ENCODE assay signal across 14 cellular contexts in the genomic region with DNA sequence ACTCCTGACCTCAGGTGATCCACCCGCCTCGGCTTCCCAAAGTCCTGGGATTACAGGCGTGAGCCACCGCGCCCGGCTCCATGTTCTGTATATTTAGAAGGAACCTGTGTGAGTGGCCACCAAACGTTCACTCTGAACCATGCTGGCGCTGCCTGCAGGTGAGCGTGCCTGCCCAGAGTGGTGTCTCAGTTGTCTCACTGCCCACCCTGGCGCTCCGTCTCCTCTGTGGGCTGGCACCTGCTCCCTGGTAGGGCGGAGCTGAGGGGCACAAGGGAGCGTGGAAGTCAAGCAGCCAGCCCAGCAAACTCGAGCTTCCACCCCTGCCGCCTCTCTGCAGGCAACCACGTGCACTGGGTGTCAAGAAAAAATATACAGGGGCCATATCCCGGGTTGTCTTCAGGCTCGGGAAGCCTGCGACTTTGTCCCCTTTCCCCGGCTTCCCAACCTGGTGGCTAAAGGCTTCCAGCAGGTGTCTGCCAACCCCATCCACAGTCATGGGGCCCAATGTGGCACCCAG. TPM values are rescaled to one million over a fixed set of nuclear protein-coding genes. Genes with fewer than 3 reads are reported as not detected.
DNase-seq lines count a peak whose midpoint lies in the region; ATAC-seq and TF ChIP-seq lines count a peak whose summit lies in the region.
"Had no signal": no experiment of that assay in that cellular context is flagged by ENCODE, and none has a peak within 500 bp of the region (broad histone marks: within the 10 kb centered on the region; RNA-seq: fewer than 3 reads in every experiment).

No MANE protein-coding gene starts in this region.

- TF ChIP-seq POLR2A in heart left ventricle (IDR thresholded peaks at IDR 0.05) (peak in 1 of 2 donors; percentile 17), gastroesophageal sphincter (IDR thresholded peaks at IDR 0.05) (no peak), prostate gland (IDR thresholded peaks at IDR 0.05) (no peak)

- H3K4me3 ChIP-seq in heart left ventricle (no peak overlapping the region), gastroesophageal sphincter (no peak overlapping the region), prostate gland (no peak overlapping the region), aorta (ENCODE audit: low read length in 2 of 2) (no peak overlapping the region)

- H3K27me3 ChIP-seq in heart left ventricle: no peaks in the 10 kb centered on the region
- no peaks in the 10 kb centered on the region for H3K27me3 ChIP-seq in gastroesophageal sphincter
- H3K27me3 ChIP-seq in prostate gland (replicated peaks; ENCODE audit: insufficient read depth): no peaks in the 10 kb centered on the region
- H3K27me3 ChIP-seq in aorta (ENCODE audit: control insufficient read depth in 1 of 2, insufficient read depth in 2 of 2, low read length in 1 of 2): no peaks in the 10 kb centered on the region

- intact Hi-C loops in heart left ventricle (cut with DNase I) (loop anchor here (5.0 to 10.0 kb wide), 5 partner anchors 77 to 142 kb away; a partner anchor contains a TSS), Right ventricle myocardium inferior (cut with DNase I) (loop anchor here (5.0 kb wide), 1 partner anchor 142 kb away; no protein-coding TSS in a partner anchor), prostate gland (cut with DNase I) (loop anchor here (2.0 to 5.0 kb wide), 3 partner anchors 77 to 136 kb away; a partner anchor contains a TSS), aorta (cut with DNase I) (loop anchor here (2.0 to 5.0 kb wide), 2 partner anchors 78 to 97 kb away; a partner anchor contains a TSS)

- 69 to 81% (median 76%) methylated on average over 15 to 20 of the region's 20 CpGs for WGBS in heart left ventricle, 4 donors
- 67% methylated on average over 3 of the region's 20 CpGs; no CpG with 5 or more reads in 1 of the 2 donors for WGBS in gastroesophageal sphincter (ENCODE audit: low coverage in 1 of 2), 2 donors
- WGBS in prostate gland: 54% methylated on average over 20 of the region's 20 CpGs
- WGBS in aorta, 2 donors: 56 to 63% methylated on average over 18 to 20 of the region's 20 CpGs

- ATAC-seq in heart left ventricle: no peak
- ATAC-seq in Right ventricle myocardium inferior: no peak
- no peak for ATAC-seq in gastroesophageal sphincter
- no peak for ATAC-seq in aorta (ENCODE audit: low FRiP score)
- no peak for ATAC-seq in GM19455 (IDR thresholded peaks at IDR 0.05; ENCODE audit: unreplicated experiment)

- H3K4me1 ChIP-seq in heart left ventricle: peaks cover 9 to 88% (median 81%) of the 10 kb centered on the region in 12 donors
- H3K4me1 ChIP-seq in gastroesophageal sphincter: peaks cover 0 to 77% (median 51%) of the 10 kb centered on the region in 3 donors
- peaks cover 17% of the 10 kb centered on the region for H3K4me1 ChIP-seq in prostate gland (replicated peaks)
- H3K4me1 ChIP-seq in aorta (ENCODE audit: control insufficient read depth in 1 of 2, insufficient read depth in 2 of 2, low read length in 2 of 2): no peaks in the 10 kb centered on the region

- H3K36me3 ChIP-seq in heart left ventricle (peaks cover 0 to 19% (median 0%) of the 10 kb centered on the region in 9 donors), gastroesophageal sphincter (peaks cover 0 to 12% of the 10 kb centered on the region in 2 donors), prostate gland (no peaks in the 10 kb centered on the region), aorta (ENCODE audit: control insufficient read depth in 1 of 2, insufficient read depth in 2 of 2, low read length in 1 of 2) (no peaks in the 10 kb centered on the region)

- no peak for TF ChIP-seq EP300 in gastroesophageal sphincter (IDR thresholded peaks at IDR 0.05)

- H3K27ac ChIP-seq in heart left ventricle (peak overlapping the region; percentile 80 to 98 (median 94)), gastroesophageal sphincter (peak overlapping the region; percentile 87 to 95 (median 92)), prostate gland (peak overlapping the region; percentile 82), aorta (ENCODE audit: low read depth in 1 of 2, low read length in 2 of 2) (peak overlapping the region; percentile 58 to 98)

- H3K9me3 ChIP-seq in heart left ventricle: no peaks in the 10 kb centered on the region
- H3K9me3 ChIP-seq in gastroesophageal sphincter: no peaks in the 10 kb centered on the region
- H3K9me3 ChIP-seq in prostate gland: no peaks in the 10 kb centered on the region
- H3K9me3 ChIP-seq in aorta (ENCODE audit: control insufficient read depth, low read length): no peaks in the 10 kb centered on the region

- no peak for TF ChIP-seq CTCF in heart left ventricle (IDR thresholded peaks at IDR 0.05)
- no peak for TF ChIP-seq CTCF in gastroesophageal sphincter (IDR thresholded peaks at IDR 0.05)
- no peak for TF ChIP-seq CTCF in prostate gland (IDR thresholded peaks at IDR 0.05)

- DNase-seq in heart left ventricle (no peak), Right ventricle myocardium inferior (ENCODE audit: missing footprints) (no peak), prostate gland (ENCODE audit: low spot score) (no peak), aorta (no peak), mucosa of gallbladder (ENCODE audit: low spot score) (no peak)
- DNase-seq in activated naive CD4-positive, alpha-beta T cell (lab: John Stamatoyannopoulos, UW): no peak
- DNase-seq: activated CD4-positive, alpha-beta T cell treated with anti-CD3 and anti-CD28 coated beads, Interleukin-2, amount 50 U/mL, for 48 hours; midbrain; NCI-H1092; NCI-H748 treated with DMSO at 0.1 percent for 48 hours; stimulated activated CD8-positive, alpha-beta memory T cell treated with anti-CD3 and anti-CD28 coated beads, Interleukin-4, amount 100 ng/mL, for 48 hours; T-helper 2 cell had no signal

RNA-seq across cellular contexts. Expression of a gene that starts 16.7 kb away (rescaled TPM):
- 100 to 1,000 TPM in 6 of 9 donors, 10 to 100 TPM in 3; 87.9 to 128 (median 113) TPM for total RNA-seq in heart left ventricle
- 100 to 1,000 TPM in 1 of 2 donors, 10 to 100 TPM in 1; 99.9 to 160 TPM for polyA plus RNA-seq in heart left ventricle
- 127 TPM for total RNA-seq in Right ventricle myocardium inferior
- total RNA-seq in gastroesophageal sphincter: 10 to 100 TPM; 36.4 to 78.3 (median 63.4) TPM
- 100 to 1,000 TPM in 1 of 2 donors, 10 to 100 TPM in 1; 74.3 to 148 TPM for total RNA-seq in prostate gland
- 10 to 100 TPM; 29.6 to 42.3 TPM for total RNA-seq in aorta
- 10 to 100 TPM; 54.2 to 72.6 TPM for polyA plus RNA-seq in aorta
- total RNA-seq in mucosa of gallbladder: 81.6 TPM

RNA-seq across cellular contexts. Expression of a gene that starts 42.1 kb away (rescaled TPM):
- total RNA-seq in heart left ventricle (10 to 100 TPM in 3 of 9 donors, 1 to 10 TPM in 6; 5.6 to 12.1 (median 8.3) TPM), Right ventricle myocardium inferior (11.3 TPM), gastroesophageal sphincter (1 to 10 TPM; 3.1 to 7.3 (median 4.6) TPM), prostate gland (10 to 100 TPM; 24.7 to 33.7 TPM), aorta (10 to 100 TPM in 1 of 2 donors, 1 to 10 TPM in 1; 4.6 to 11.1 TPM), mucosa of gallbladder (11.3 TPM)
- polyA plus RNA-seq in heart left ventricle (1 to 10 TPM; 3.5 to 4.7 TPM), aorta (1 to 10 TPM; 1.6 to 2.5 TPM)
